13 cellular contexts compared by ENCODE assay signal in genomic region chr13:44713793-44714469, GRCh38.
A peak's percentile ranks its signal among the peaks of the same experiment; 100 is the strongest.
DNase-seq lines count a peak whose midpoint lies in the region; ATAC-seq, FAIRE-seq and TF ChIP-seq lines count a peak whose summit lies in the region.
"Had no signal": no experiment of that assay in that cellular context is flagged by ENCODE, and none has a peak within 500 bp of the region (broad histone marks: within the 10 kb centered on the region; RNA-seq: fewer than 3 reads in every experiment).

No MANE protein-coding gene starts in this region.

- peak; percentile 45 for DNase-seq in H9
- DNase-seq in foreskin melanocyte = peak; percentile 93
- no peak for DNase-seq in smooth muscle cell (lab: John Stamatoyannopoulos, UW; ENCODE audit: unreplicated experiment)
- DNase-seq in activated naive CD4-positive, alpha-beta T cell treated with Interleukin-2 at 50 U/mL for 16 hours = no peak
- DNase-seq in NCI-H1048 (lab: John Stamatoyannopoulos, UW) = no peak
- no peak for DNase-seq in NCI-H1694 (lab: John Stamatoyannopoulos, UW)
- DNase-seq: activated T-cell treated with anti-CD3 and anti-CD28 coated beads, Interleukin-2, amount 50 U/mL, for 1 hour; right lobe of liver; SHP77 treated with DMSO at 0.1 percent for 48 hours; stimulated activated naive CD8-positive, alpha-beta T cell treated with anti-CD3 and anti-CD28 coated beads, Interleukin-15, amount 100 ng/mL, for 72 hours had no signal

- no peaks in the 10 kb centered on the region for H3K27me3 Mint-ChIP-seq in H9 (ENCODE audit: low read depth)
- H3K27me3 Mint-ChIP-seq: stimulated activated naive CD8-positive, alpha-beta T cell treated with anti-CD3 and anti-CD28 coated beads, Interleukin-15, amount 100 ng/mL, for 72 hours had no signal

- no peaks in the 10 kb centered on the region for H3K23me2 ChIP-seq in H9 (ENCODE audit: insufficient read length, low read depth, low read length, poor library complexity, severe bottlenecking)

- no peak overlapping the region for H2BK15ac ChIP-seq in H9 (ENCODE audit: low read depth, low read length)

- no peaks in the 10 kb centered on the region for H3K27me3 ChIP-seq in H9 (ENCODE audit: insufficient read depth, low read length)
- no peaks in the 10 kb centered on the region for H3K27me3 ChIP-seq in smooth muscle cell (ENCODE audit: low read depth)
- H3K27me3 ChIP-seq: right lobe of liver had no signal

- H2BK5ac ChIP-seq in H9 (ENCODE audit: insufficient read length, low read length) = no peak overlapping the region

- H3K56ac ChIP-seq in H9 (ENCODE audit: insufficient read length, low read depth, low read length) = no peak overlapping the region

- no peak overlapping the region for H3K4me3 ChIP-seq in smooth muscle cell
- H3K4me3 ChIP-seq: right lobe of liver had no signal

- no peak overlapping the region for H3K4me3 Mint-ChIP-seq in H9
- H3K4me3 Mint-ChIP-seq: stimulated activated naive CD8-positive, alpha-beta T cell treated with anti-CD3 and anti-CD28 coated beads, Interleukin-15, amount 100 ng/mL, for 72 hours had no signal

- H3T11ph ChIP-seq in H9 (ENCODE audit: low read length) = no peak overlapping the region

- no peak overlapping the region for H3K4me2 ChIP-seq in H9 (ENCODE audit: insufficient read depth, insufficient read length, low read length)
- peak overlapping the region; percentile 49 for H3K4me2 ChIP-seq in smooth muscle cell

- H3K14ac ChIP-seq in H9 (ENCODE audit: insufficient read depth, low read length) = no peak overlapping the region

- H3K4me1 ChIP-seq in H9 (ENCODE audit: insufficient read depth, low read length) (no peaks in the 10 kb centered on the region; the same call in 1 of the 2 replicates), smooth muscle cell (ENCODE audit: low read depth) (peaks cover 15% of the 10 kb centered on the region)
- H3K4me1 ChIP-seq: right lobe of liver had no signal

- no peak overlapping the region for H4K91ac ChIP-seq in H9 (ENCODE audit: insufficient read length, low read depth, low read length)

- no peak overlapping the region for H2AK5ac ChIP-seq in H9 (ENCODE audit: insufficient read length, low read length)

- no peak overlapping the region for H2AFZ ChIP-seq in H9 (ENCODE audit: low read length)
- H2AFZ ChIP-seq in smooth muscle cell (ENCODE audit: low read depth) = peak overlapping the region; percentile 69

- no peak overlapping the region for H3K27ac Mint-ChIP-seq in H9
- H3K27ac Mint-ChIP-seq: stimulated activated naive CD8-positive, alpha-beta T cell treated with anti-CD3 and anti-CD28 coated beads, Interleukin-15, amount 100 ng/mL, for 72 hours had no signal

- ATAC-seq in GM21528 (IDR thresholded peaks at IDR 0.05; ENCODE audit: low FRiP score, unreplicated experiment) = no peak
- ATAC-seq: stimulated activated naive CD8-positive, alpha-beta T cell treated with anti-CD3 and anti-CD28 coated beads, Interleukin-15, amount 100 ng/mL, for 72 hours had no signal

- H3K27ac ChIP-seq in H9 (ENCODE audit: insufficient read length, low read depth, low read length) = no peak overlapping the region
- peak overlapping the region; percentile 85 for H3K27ac ChIP-seq in smooth muscle cell (ENCODE audit: low read depth)
- H3K27ac ChIP-seq: right lobe of liver had no signal

- TF ChIP-seq CTCF in H9 (conservative IDR thresholded peaks at IDR 0.05) = no peak
- no peak for TF ChIP-seq CTCF in smooth muscle cell (IDR thresholded peaks at IDR 0.05; ENCODE audit: borderline replicate concordance, insufficient read depth, poor library complexity, severe bottlenecking)

- peaks cover 0 to under 1% of the 10 kb centered on the region in 2 experiments; a peak in 2 of 5 replicates for H3K9me3 Mint-ChIP-seq in H9
- H3K9me3 Mint-ChIP-seq: stimulated activated naive CD8-positive, alpha-beta T cell treated with anti-CD3 and anti-CD28 coated beads, Interleukin-15, amount 100 ng/mL, for 72 hours had no signal

- H2BK12ac ChIP-seq in H9 (ENCODE audit: insufficient read length, low read depth, low read length) = no peak overlapping the region

- no peaks in the 10 kb centered on the region for H3F3A ChIP-seq in smooth muscle cell (ENCODE audit: low read depth)

- H2BK20ac ChIP-seq in H9 (ENCODE audit: low read depth, low read length, poor library complexity, severe bottlenecking) = no peak overlapping the region

- H4K20me1 ChIP-seq in H9 (ENCODE audit: control insufficient read depth, insufficient read depth, insufficient read length) (no peaks in the 10 kb centered on the region), smooth muscle cell (ENCODE audit: low read depth) (no peaks in the 10 kb centered on the region)

- H3K4me1 Mint-ChIP-seq in H9 = peaks cover 12 to 14% of the 10 kb centered on the region in 2 experiments

- no peak overlapping the region for H4K5ac ChIP-seq in H9 (ENCODE audit: insufficient read length, low read depth, low read length)

- no peaks in the 10 kb centered on the region for H3K36me3 ChIP-seq in smooth muscle cell (ENCODE audit: low read depth)
- H3K36me3 ChIP-seq: right lobe of liver had no signal

- H3K36me3 Mint-ChIP-seq in H9 (ENCODE audit: insufficient read depth in 1 of 3, low read depth in 3 of 3) = peaks cover 0 to under 1% (median 0%) of the 10 kb centered on the region in 3 experiments; a peak in 1 of 7 replicates

- no peak overlapping the region for H3K9ac ChIP-seq in H9 (ENCODE audit: extremely low read depth, insufficient read length, low read length)
- peak overlapping the region; percentile 55 for H3K9ac ChIP-seq in smooth muscle cell (ENCODE audit: low read depth)

- H3K79me1 ChIP-seq in H9 (ENCODE audit: insufficient read depth, low read depth, low read length, poor library complexity, severe bottlenecking) = no peaks in the 10 kb centered on the region

- H3K79me2 ChIP-seq in H9 (ENCODE audit: insufficient read depth, low read length) = no peaks in the 10 kb centered on the region
- H3K79me2 ChIP-seq in smooth muscle cell (ENCODE audit: low read depth) = no peaks in the 10 kb centered on the region

- no peak overlapping the region for H3K23ac ChIP-seq in H9 (ENCODE audit: insufficient read length, low read depth, low read length)

- H2BK120ac ChIP-seq in H9 (ENCODE audit: low read depth, low read length, poor library complexity, severe bottlenecking) = no peak overlapping the region

- no peak overlapping the region for H3K18ac ChIP-seq in H9 (ENCODE audit: insufficient read length, low read depth, low read length)

- peak; percentile 13 for FAIRE-seq in TTC549 (lab: Jason Lieb, UNC)
- FAIRE-seq: GM12891 had no signal

- no CpG with 5 or more reads among the region's 3 CpGs for WGBS in H9 (ENCODE audit: extremely low coverage, insufficient read length, low lambda C conversion rate)
- WGBS in smooth muscle cell (ENCODE audit: low lambda C conversion rate) = 21% methylated on average over 3 of the region's 3 CpGs

- no peak overlapping the region for H4K8ac ChIP-seq in H9 (replicated peaks; ENCODE audit: insufficient read length, low read depth, low read length)

- H3K9me3 ChIP-seq in H9 (ENCODE audit: control insufficient read depth, low read depth, low read length) = no peaks in the 10 kb centered on the region
- no peaks in the 10 kb centered on the region for H3K9me3 ChIP-seq in smooth muscle cell (replicated peaks; ENCODE audit: low read depth)
- H3K9me3 ChIP-seq: right lobe of liver had no signal

- no peak overlapping the region for H3K4ac ChIP-seq in H9 (ENCODE audit: low read depth, low read length)

Comparison
In these comparisons a context has a peak if more than half of its experiments do, and no peak if none do; other contexts are left out.
1. DNase-seq: peak in H9 (single experiment) and foreskin melanocyte (single experiment); none in smooth muscle cell (single experiment), activated naive CD4-positive, alpha-beta T cell treated with Interleukin-2 at 50 U/mL for 16 hours (single experiment), NCI-H1048 (single experiment) and NCI-H1694 (single experiment).